18 cellular contexts compared by ENCODE assay signal in the genomic region with DNA sequence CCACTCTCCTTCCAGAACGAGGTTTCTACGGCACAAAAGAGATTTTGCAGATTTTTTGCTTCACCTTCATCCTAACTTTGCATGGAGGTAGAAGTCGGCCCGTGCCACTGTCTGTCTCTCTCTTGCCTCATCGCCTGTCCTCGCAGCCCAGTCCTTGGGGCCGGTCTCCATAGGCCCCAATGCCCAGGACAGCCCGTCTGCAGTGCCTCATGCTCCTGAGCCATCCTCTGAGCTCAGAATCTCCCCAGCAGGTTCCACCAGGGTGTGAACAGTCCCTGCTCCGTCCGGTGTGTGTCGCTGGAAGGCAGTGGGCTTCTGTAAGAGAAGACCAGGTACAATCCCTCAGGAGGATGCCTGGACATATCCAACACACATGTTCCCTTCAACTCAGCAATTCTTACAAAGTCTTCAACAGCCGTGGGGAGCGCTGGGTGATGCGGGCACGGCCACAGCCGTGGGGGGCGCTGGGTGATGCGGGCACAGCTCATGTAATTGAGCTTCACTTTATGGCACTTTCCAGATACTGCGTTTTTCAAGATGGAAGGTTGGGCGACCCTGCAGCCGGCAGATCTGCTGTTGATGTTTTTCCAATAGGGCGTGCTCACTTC.
"Had no signal": no experiment of that assay in that cellular context is flagged by ENCODE, and none has a peak within 500 bp of the region (broad histone marks: within the 10 kb centered on the region; RNA-seq: fewer than 3 reads in every experiment).

No MANE protein-coding gene starts in this region.

- H3K27ac ChIP-seq: pancreas, VCaP had no signal

- H3K36me3 Mint-ChIP-seq: activated CD4-positive, alpha-beta memory T cell treated with anti-CD3 and anti-CD28 coated beads for 36 hours; activated naive CD8-positive, alpha-beta T cell treated with anti-CD3 and anti-CD28 coated beads for 36 hours; brain had no signal

- H3K27ac Mint-ChIP-seq: activated CD4-positive, alpha-beta memory T cell treated with anti-CD3 and anti-CD28 coated beads for 36 hours; activated CD4-positive, alpha-beta T cell treated with anti-CD3 and anti-CD28 coated beads for 36 hours; activated naive CD8-positive, alpha-beta T cell treated with anti-CD3 and anti-CD28 coated beads for 36 hours; brain; nephron had no signal

- H3K4me1 Mint-ChIP-seq: activated CD4-positive, alpha-beta T cell treated with anti-CD3 and anti-CD28 coated beads for 36 hours; activated naive CD8-positive, alpha-beta T cell treated with anti-CD3 and anti-CD28 coated beads for 36 hours had no signal

- ATAC-seq: activated CD4-positive, alpha-beta T cell treated with anti-CD3 and anti-CD28 coated beads for 36 hours; activated T-cell treated with anti-CD3 and anti-CD28 coated beads, Interleukin-2, amount 50 U/mL, for 4 hours; left ventricle myocardium superior; pancreas had no signal

- H3K4me3 Mint-ChIP-seq: activated CD4-positive, alpha-beta memory T cell treated with anti-CD3 and anti-CD28 coated beads for 36 hours; activated CD4-positive, alpha-beta T cell treated with anti-CD3 and anti-CD28 coated beads for 36 hours; activated naive CD8-positive, alpha-beta T cell treated with anti-CD3 and anti-CD28 coated beads for 36 hours; activated T-cell treated with anti-CD3 and anti-CD28 coated beads, Interleukin-2, amount 50 U/mL, for 4 hours; brain; central memory CD8-positive, alpha-beta T cell; nephron had no signal

- DNase-seq: activated CD4-positive, alpha-beta memory T cell treated with anti-CD3 and anti-CD28 coated beads for 36 hours; activated CD4-positive, alpha-beta T cell treated with anti-CD3 and anti-CD28 coated beads for 36 hours; activated gamma-delta T cell treated with Interleukin-2 at 50 U/mL for 16 hours; activated naive CD8-positive, alpha-beta T cell treated with anti-CD3 and anti-CD28 coated beads for 36 hours; activated T-cell treated with anti-CD3 and anti-CD28 coated beads, Interleukin-2, amount 50 U/mL, for 4 hours; cortex of kidney; effector CD4-positive, alpha-beta T cell; foreskin fibroblast; hippocampal formation; left ventricle myocardium superior; mesendoderm; stimulated activated CD4-positive, alpha-beta T cell treated with anti-CD3 and anti-CD28 coated beads, Interleukin-2, amount 100 ng/mL, for 48 hours; stimulated activated naive CD4-positive, alpha-beta T cell had no signal

- H3K4me3 ChIP-seq: pancreas had no signal

- H3K36me3 ChIP-seq: pancreas had no signal

- H3K9me3 Mint-ChIP-seq: activated CD4-positive, alpha-beta memory T cell treated with anti-CD3 and anti-CD28 coated beads for 36 hours; activated naive CD8-positive, alpha-beta T cell treated with anti-CD3 and anti-CD28 coated beads for 36 hours; activated T-cell treated with anti-CD3 and anti-CD28 coated beads, Interleukin-2, amount 50 U/mL, for 4 hours; central memory CD8-positive, alpha-beta T cell; nephron had no signal

- H3K27me3 Mint-ChIP-seq: activated CD4-positive, alpha-beta memory T cell treated with anti-CD3 and anti-CD28 coated beads for 36 hours; activated CD4-positive, alpha-beta T cell treated with anti-CD3 and anti-CD28 coated beads for 36 hours had no signal

- H3K9me3 ChIP-seq: pancreas had no signal

- H3K27me3 ChIP-seq: pancreas had no signal

- H3K4me1 ChIP-seq: pancreas had no signal
